21 cellular contexts compared by ENCODE assay signal in genomic region chr11:47136921-47137320, GRCh38.
"Had no signal": no experiment of that assay in that cellular context is flagged by ENCODE, and none has a peak within 500 bp of the region (broad histone marks: within the 10 kb centered on the region; RNA-seq: fewer than 3 reads in every experiment).

No MANE protein-coding gene starts in this region.

- DNase-seq: hypothalamus; immature natural killer cell; kidney; left colon; left lung; lower lobe of right lung; mammary epithelial cell; mesenchymal stem cell; naive thymus-derived CD8-positive, alpha-beta T cell; ovary; retina; right cardiac atrium; small intestine; spleen; stimulated activated CD4-positive, alpha-beta T cell treated with anti-CD3 and anti-CD28 coated beads, Interleukin-4, amount 100 ng/mL, for 4 hours; stimulated activated CD8-positive, alpha-beta memory T cell treated with anti-CD3 and anti-CD28 coated beads, Interleukin-4, amount 100 ng/mL, for 48 hours; stimulated activated naive CD4-positive, alpha-beta T cell treated with Interleukin-2 at 50 U/mL for 16 hours; stimulated activated naive CD8-positive, alpha-beta T cell treated with anti-CD3 and anti-CD28 coated beads, Interleukin-15, amount 100 ng/mL, for 72 hours; uterus had no signal

- FAIRE-seq: islet of Langerhans, kidney, small intestine had no signal

- ATAC-seq: left colon; left lung; lower lobe of right lung; naive thymus-derived CD8-positive, alpha-beta T cell; right cardiac atrium; stimulated activated memory B cell treated with anti-CD40 and anti-IgM and Interleukin-4, amounts not matched to agents 10 μg/mL and 1 μg/mL and 100 μg/mL, for 72 hours; stimulated activated naive CD8-positive, alpha-beta T cell treated with anti-CD3 and anti-CD28 coated beads, Interleukin-15, amount 100 ng/mL, for 72 hours had no signal
